1 cellular context compared by ENCODE assay signal in the genomic region with DNA sequence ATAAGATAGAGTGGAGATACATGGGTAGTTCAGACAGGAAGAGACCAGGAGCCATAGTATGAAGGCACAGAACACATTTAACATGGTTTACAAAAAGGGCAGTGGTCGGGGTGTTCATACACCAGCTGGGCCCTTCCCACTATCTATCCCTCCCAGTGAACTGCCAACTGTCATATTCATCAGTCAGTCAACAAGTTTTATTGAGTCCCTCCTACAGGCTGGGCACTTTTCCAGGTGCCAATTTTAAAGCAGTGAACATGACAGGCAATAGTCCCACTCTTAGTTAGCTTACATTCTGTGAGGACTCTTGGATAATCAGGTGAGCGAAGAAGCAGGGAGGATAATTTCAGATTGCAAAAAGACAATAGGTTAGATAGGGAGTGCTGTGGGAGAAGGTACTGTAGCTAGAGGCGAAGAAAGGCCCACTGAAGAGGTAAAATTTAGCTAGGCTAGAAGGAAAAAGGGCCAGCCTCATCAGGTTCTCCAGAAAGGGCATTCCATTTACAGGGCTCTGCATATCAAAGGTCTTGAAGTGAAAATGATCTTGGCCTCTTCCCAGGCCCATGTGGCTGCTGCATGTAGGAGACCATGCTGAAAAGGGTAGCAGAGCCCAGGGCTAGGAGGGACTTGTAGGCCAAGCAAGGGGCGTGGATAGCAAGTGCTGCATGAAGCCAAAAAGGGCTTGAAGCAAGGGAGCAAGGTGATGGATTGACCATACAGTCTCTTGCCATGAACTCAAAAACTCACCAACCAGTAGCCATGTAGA.
TF ChIP-seq lines count a peak whose summit lies in the region.

No MANE protein-coding gene starts in this region.

TF ChIP-seq in HepG2, 621 proteins besides CTCF, POLR2A, EP300 and RAD21 (continued from another document):
- TF ChIP-seq TAF15 (IDR thresholded peaks at IDR 0.05; ENCODE audit: low read depth, low read length, poor library complexity, severe bottlenecking) (no peak), ZNF782 (CRISPR knock-in tag; IDR thresholded peaks at IDR 0.05; ENCODE audit: borderline replicate concordance) (no peak), SOX13 (IDR thresholded peaks at IDR 0.05) (no peak), SOX13 (CRISPR knock-in tag; conservative IDR thresholded peaks at IDR 0.05 in 1 of 2, IDR thresholded peaks at IDR 0.05 in 1 of 2) (no peak), ZNF556 (CRISPR knock-in tag; IDR thresholded peaks at IDR 0.05; ENCODE audit: borderline replicate concordance) (no peak)
- TF ChIP-seq, protein P1, sequence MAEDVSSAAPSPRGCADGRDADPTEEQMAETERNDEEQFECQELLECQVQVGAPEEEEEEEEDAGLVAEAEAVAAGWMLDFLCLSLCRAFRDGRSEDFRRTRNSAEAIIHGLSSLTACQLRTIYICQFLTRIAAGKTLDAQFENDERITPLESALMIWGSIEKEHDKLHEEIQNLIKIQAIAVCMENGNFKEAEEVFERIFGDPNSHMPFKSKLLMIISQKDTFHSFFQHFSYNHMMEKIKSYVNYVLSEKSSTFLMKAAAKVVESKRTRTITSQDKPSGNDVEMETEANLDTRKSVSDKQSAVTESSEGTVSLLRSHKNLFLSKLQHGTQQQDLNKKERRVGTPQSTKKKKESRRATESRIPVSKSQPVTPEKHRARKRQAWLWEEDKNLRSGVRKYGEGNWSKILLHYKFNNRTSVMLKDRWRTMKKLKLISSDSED (CRISPR knock-in tag; IDR thresholded peaks at IDR 0.05), result no peak
